In the genomic region with DNA sequence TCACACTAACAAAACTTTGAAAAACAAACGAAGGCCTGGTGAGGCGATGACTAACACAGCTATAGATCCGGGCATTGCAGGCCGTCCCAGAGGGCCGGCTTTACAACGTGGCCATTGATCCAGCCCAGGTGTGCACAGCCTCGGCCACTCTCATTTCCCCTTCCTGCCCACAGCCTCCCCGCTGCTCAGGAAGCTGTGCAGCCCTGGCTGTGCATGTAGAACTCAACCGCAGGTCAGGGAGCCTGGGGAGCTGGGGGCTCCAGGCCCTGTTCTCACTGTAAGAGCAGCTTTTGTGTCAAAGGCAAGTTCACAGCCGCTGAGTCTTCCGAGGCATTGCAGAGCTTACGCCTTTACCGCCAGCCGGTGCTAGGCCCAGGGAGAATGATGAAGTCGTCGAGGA, we compare ENCODE assay signal across 8 cellular contexts.
A peak's percentile ranks its signal among the peaks of the same experiment; 100 is the strongest.
DNase-seq lines count a peak whose midpoint lies in the region; ATAC-seq and TF ChIP-seq lines count a peak whose summit lies in the region.

No MANE protein-coding gene starts in this region.

- peaks cover 27% of the 10 kb centered on the region for H3K4me1 Mint-ChIP-seq in T-helper 17 cell
- peaks cover 12 to 33% (median 25%) of the 10 kb centered on the region in 7 donors for H3K4me1 Mint-ChIP-seq in naive thymus-derived CD4-positive, alpha-beta T cell
- peaks cover 9% of the 10 kb centered on the region for H3K4me1 Mint-ChIP-seq in activated T-helper 2 cell treated with anti-CD3 and anti-CD28 coated beads, Interferon-gamma antibody, Interleukin-2, Interleukin-4, amounts not matched to agents 10 μg/mL and 5 μg/mL and 100 μg/mL, durations not matched to agents 14 hours and 24 hours and 36 hours (ENCODE audit: low read depth)

- H3K4me3 Mint-ChIP-seq in T-helper 17 cell = peak overlapping the region; percentile 60
- H3K4me3 Mint-ChIP-seq in naive thymus-derived CD4-positive, alpha-beta T cell = peak overlapping the region; percentile 8 to 70 (median 45)
- H3K4me3 Mint-ChIP-seq in activated T-helper 2 cell treated with anti-CD3 and anti-CD28 coated beads, Interferon-gamma antibody, Interleukin-2, Interleukin-4, amounts not matched to agents 10 μg/mL and 5 μg/mL and 100 μg/mL, durations not matched to agents 14 hours and 24 hours and 36 hours (ENCODE audit: low read depth) = no peak overlapping the region

- CTCF ChIA-PET in naive thymus-derived CD4-positive, alpha-beta T cell (lab: Charles Lee) = no interaction called here

- H3K36me3 Mint-ChIP-seq in T-helper 17 cell (ENCODE audit: low read depth) = no peaks in the 10 kb centered on the region
- H3K36me3 Mint-ChIP-seq in naive thymus-derived CD4-positive, alpha-beta T cell = no peaks in the 10 kb centered on the region
- no peaks in the 10 kb centered on the region for H3K36me3 Mint-ChIP-seq in activated T-helper 2 cell treated with anti-CD3 and anti-CD28 coated beads, Interferon-gamma antibody, Interleukin-2, Interleukin-4, amounts not matched to agents 10 μg/mL and 5 μg/mL and 100 μg/mL, durations not matched to agents 14 hours and 24 hours and 36 hours (ENCODE audit: low read depth)

- peaks cover 4% of the 10 kb centered on the region for H3K27me3 Mint-ChIP-seq in T-helper 17 cell
- peaks cover 0 to 4% (median 0%) of the 10 kb centered on the region in 5 donors for H3K27me3 Mint-ChIP-seq in naive thymus-derived CD4-positive, alpha-beta T cell
- H3K27me3 Mint-ChIP-seq in activated T-helper 2 cell treated with anti-CD3 and anti-CD28 coated beads, Interferon-gamma antibody, Interleukin-2, Interleukin-4, amounts not matched to agents 10 μg/mL and 5 μg/mL and 100 μg/mL, durations not matched to agents 14 hours and 24 hours and 36 hours (ENCODE audit: low read depth) = peaks cover 11% of the 10 kb centered on the region

- H3K27ac Mint-ChIP-seq in T-helper 17 cell = peak overlapping the region; percentile 96
- peak overlapping the region; percentile 7 to 90 (median 76) for H3K27ac Mint-ChIP-seq in naive thymus-derived CD4-positive, alpha-beta T cell
- no peak overlapping the region for H3K27ac Mint-ChIP-seq in activated T-helper 2 cell treated with anti-CD3 and anti-CD28 coated beads, Interferon-gamma antibody, Interleukin-2, Interleukin-4, amounts not matched to agents 10 μg/mL and 5 μg/mL and 100 μg/mL, durations not matched to agents 14 hours and 24 hours and 36 hours

- H3K36me3 ChIP-seq in naive thymus-derived CD4-positive, alpha-beta T cell (ENCODE audit: control insufficient read depth in 2 of 3, insufficient read depth in 3 of 3, low read length in 3 of 3) = no peaks in the 10 kb centered on the region

- H3K4me3 ChIP-seq in naive thymus-derived CD4-positive, alpha-beta T cell (ENCODE audit: low read length) = no peak overlapping the region

- H3K4me1 ChIP-seq in naive thymus-derived CD4-positive, alpha-beta T cell (ENCODE audit: control insufficient read depth in 2 of 2, insufficient read depth in 2 of 2, low read length in 2 of 2) = peaks cover 8 to 15% of the 10 kb centered on the region in 2 donors

- no peaks in the 10 kb centered on the region for H3K9me3 ChIP-seq in T-helper 17 cell (ENCODE audit: control insufficient read depth, low read length, poor library complexity, severe bottlenecking)
- H3K9me3 ChIP-seq in naive thymus-derived CD4-positive, alpha-beta T cell (ENCODE audit: control insufficient read depth in 2 of 3, low read length in 3 of 3) = no peaks in the 10 kb centered on the region

- peak in 2 of 3 donors; percentile 21 to 39 for DNase-seq in T-helper 17 cell
- peak in 5 of 9 donors; percentile 5 to 36 (median 32) for DNase-seq in naive thymus-derived CD4-positive, alpha-beta T cell
- DNase-seq in NCI-H1417 (lab: John Stamatoyannopoulos, UW) = no peak
- DNase-seq in activated T-helper 2 cell treated with anti-CD3 and anti-CD28 coated beads, Interferon-gamma antibody, Interleukin-2, Interleukin-4, amounts not matched to agents 10 μg/mL and 5 μg/mL and 100 μg/mL, durations not matched to agents 14 hours and 24 hours and 36 hours (ENCODE audit: low spot score) = no peak
- no peak for DNase-seq in SHP77 (lab: John Stamatoyannopoulos, UW)

- ATAC-seq in GM19372 (IDR thresholded peaks at IDR 0.05; ENCODE audit: low read depth, unreplicated experiment) (peak; percentile 76), HG03045 (IDR thresholded peaks at IDR 0.05; ENCODE audit: unreplicated experiment) (peak; percentile 74), T-helper 17 cell (peak; percentile 89), SK-N-SH treated with all-trans-retinoic acid at 6 μM for 48 hours (no peak)
- peak; percentile 63 for ATAC-seq in naive thymus-derived CD4-positive, alpha-beta T cell

- H3K27me3 ChIP-seq in naive thymus-derived CD4-positive, alpha-beta T cell (ENCODE audit: control insufficient read depth in 2 of 2, insufficient read depth in 2 of 2, low read length in 2 of 2) = no peaks in the 10 kb centered on the region

- no peak overlapping the region for H3K27ac ChIP-seq in naive thymus-derived CD4-positive, alpha-beta T cell (ENCODE audit: low read depth, low read length)

- intact Hi-C loops in naive thymus-derived CD4-positive, alpha-beta T cell (cut with micrococcal nuclease) = no loop called here
- intact Hi-C loops in activated T-helper 2 cell treated with anti-CD3 and anti-CD28 coated beads, Interferon-gamma antibody, Interleukin-2, Interleukin-4, amounts not matched to agents 10 μg/mL and 5 μg/mL and 100 μg/mL, durations not matched to agents 14 hours and 24 hours and 36 hours (cut with micrococcal nuclease) = no loop called here

- peaks cover 0 to 2% (median 0%) of the 10 kb centered on the region in 11 donors for H3K9me3 Mint-ChIP-seq in naive thymus-derived CD4-positive, alpha-beta T cell
- H3K9me3 Mint-ChIP-seq in activated T-helper 2 cell treated with anti-CD3 and anti-CD28 coated beads, Interferon-gamma antibody, Interleukin-2, Interleukin-4, amounts not matched to agents 10 μg/mL and 5 μg/mL and 100 μg/mL, durations not matched to agents 14 hours and 24 hours and 36 hours = no peaks in the 10 kb centered on the region

- POLR2A ChIA-PET in naive thymus-derived CD4-positive, alpha-beta T cell (lab: Charles Lee) = no interaction called here

TF ChIP-seq in SK-N-SH treated with all-trans-retinoic acid at 6 μM for 48 hours, 23 proteins besides CTCF, POLR2A, EP300 and RAD21 (continues in another document):
- TF ChIP-seq TOX (CRISPR knock-in tag; IDR thresholded peaks at IDR 0.05; ENCODE audit: borderline replicate concordance) (no peak), ZFP30 (CRISPR knock-in tag; IDR thresholded peaks at IDR 0.05) (no peak), ISL1 (CRISPR knock-in tag; IDR thresholded peaks at IDR 0.05) (no peak), ZNF8 (CRISPR knock-in tag; IDR thresholded peaks at IDR 0.05) (no peak), SNAI2 (CRISPR knock-in tag; IDR thresholded peaks at IDR 0.05) (no peak), CSDC2 (CRISPR knock-in tag; IDR thresholded peaks at IDR 0.05) (no peak), ZNF565 (CRISPR knock-in tag; conservative IDR thresholded peaks at IDR 0.05; ENCODE audit: low read depth) (no peak), PPARA (CRISPR knock-in tag; IDR thresholded peaks at IDR 0.05; ENCODE audit: borderline replicate concordance) (no peak), BACH2 (CRISPR knock-in tag; IDR thresholded peaks at IDR 0.05; ENCODE audit: borderline replicate concordance) (no peak), RARB (CRISPR knock-in tag; IDR thresholded peaks at IDR 0.05) (no peak), ZFP3 (CRISPR knock-in tag; IDR thresholded peaks at IDR 0.05) (no peak)
- TF ChIP-seq, protein P1, sequence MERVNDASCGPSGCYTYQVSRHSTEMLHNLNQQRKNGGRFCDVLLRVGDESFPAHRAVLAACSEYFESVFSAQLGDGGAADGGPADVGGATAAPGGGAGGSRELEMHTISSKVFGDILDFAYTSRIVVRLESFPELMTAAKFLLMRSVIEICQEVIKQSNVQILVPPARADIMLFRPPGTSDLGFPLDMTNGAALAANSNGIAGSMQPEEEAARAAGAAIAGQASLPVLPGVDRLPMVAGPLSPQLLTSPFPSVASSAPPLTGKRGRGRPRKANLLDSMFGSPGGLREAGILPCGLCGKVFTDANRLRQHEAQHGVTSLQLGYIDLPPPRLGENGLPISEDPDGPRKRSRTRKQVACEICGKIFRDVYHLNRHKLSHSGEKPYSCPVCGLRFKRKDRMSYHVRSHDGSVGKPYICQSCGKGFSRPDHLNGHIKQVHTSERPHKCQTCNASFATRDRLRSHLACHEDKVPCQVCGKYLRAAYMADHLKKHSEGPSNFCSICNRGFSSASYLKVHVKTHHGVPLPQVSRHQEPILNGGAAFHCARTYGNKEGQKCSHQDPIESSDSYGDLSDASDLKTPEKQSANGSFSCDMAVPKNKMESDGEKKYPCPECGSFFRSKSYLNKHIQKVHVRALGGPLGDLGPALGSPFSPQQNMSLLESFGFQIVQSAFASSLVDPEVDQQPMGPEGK (CRISPR knock-in tag; IDR thresholded peaks at IDR 0.05; ENCODE audit: borderline replicate concordance) = no peak
- TF ChIP-seq, protein P2, sequence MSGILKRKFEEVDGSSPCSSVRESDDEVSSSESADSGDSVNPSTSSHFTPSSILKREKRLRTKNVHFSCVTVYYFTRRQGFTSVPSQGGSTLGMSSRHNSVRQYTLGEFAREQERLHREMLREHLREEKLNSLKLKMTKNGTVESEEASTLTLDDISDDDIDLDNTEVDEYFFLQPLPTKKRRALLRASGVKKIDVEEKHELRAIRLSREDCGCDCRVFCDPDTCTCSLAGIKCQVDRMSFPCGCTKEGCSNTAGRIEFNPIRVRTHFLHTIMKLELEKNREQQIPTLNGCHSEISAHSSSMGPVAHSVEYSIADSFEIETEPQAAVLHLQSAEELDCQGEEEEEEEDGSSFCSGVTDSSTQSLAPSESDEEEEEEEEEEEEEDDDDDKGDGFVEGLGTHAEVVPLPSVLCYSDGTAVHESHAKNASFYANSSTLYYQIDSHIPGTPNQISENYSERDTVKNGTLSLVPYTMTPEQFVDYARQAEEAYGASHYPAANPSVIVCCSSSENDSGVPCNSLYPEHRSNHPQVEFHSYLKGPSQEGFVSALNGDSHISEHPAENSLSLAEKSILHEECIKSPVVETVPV (CRISPR knock-in tag; IDR thresholded peaks at IDR 0.05) = no peak
- TF ChIP-seq, protein P3, sequence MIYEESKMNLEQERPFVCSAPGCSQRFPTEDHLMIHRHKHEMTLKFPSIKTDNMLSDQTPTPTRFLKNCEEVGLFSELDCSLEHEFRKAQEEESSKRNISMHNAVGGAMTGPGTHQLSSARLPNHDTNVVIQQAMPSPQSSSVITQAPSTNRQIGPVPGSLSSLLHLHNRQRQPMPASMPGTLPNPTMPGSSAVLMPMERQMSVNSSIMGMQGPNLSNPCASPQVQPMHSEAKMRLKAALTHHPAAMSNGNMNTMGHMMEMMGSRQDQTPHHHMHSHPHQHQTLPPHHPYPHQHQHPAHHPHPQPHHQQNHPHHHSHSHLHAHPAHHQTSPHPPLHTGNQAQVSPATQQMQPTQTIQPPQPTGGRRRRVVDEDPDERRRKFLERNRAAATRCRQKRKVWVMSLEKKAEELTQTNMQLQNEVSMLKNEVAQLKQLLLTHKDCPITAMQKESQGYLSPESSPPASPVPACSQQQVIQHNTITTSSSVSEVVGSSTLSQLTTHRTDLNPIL (CRISPR knock-in tag; IDR thresholded peaks at IDR 0.05; ENCODE audit: low read depth) = no peak

Comparison
In these comparisons a context has a peak if more than half of its experiments do, and no peak if none do; other contexts are left out.
1. DNase-seq: peak in T-helper 17 cell (2 of 3) and naive thymus-derived CD4-positive, alpha-beta T cell (5 of 9); none in NCI-H1417 (0 of 3), activated T-helper 2 cell treated with anti-CD3 and anti-CD28 coated beads, Interferon-gamma antibody, Interleukin-2, Interleukin-4, amounts not matched to agents 10 μg/mL and 5 μg/mL and 100 μg/mL, durations not matched to agents 14 hours and 24 hours and 36 hours (single experiment) and SHP77 (0 of 2).